ENCODE assay signal across 26 cellular contexts in the genomic region with DNA sequence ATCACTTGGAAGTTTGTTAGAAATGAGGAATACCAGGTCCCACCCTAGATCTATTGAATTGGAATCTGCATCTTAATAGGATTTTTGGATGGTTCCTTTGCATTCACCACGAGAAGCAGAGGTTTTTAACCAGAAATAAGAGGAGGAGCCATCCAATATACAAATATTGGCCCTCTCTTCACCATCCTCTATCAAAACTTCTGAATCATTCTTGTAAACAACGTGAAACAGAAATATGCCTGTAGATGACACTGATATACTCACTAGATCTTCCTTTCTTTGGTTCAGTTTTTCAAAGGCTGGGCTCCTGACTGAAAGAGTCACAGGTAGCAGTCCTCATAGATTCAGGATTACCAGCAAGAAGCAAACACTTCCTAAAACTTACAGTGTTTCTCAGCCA. TPM values are rescaled to one million over a fixed set of nuclear protein-coding genes. Genes with fewer than 3 reads are reported as not detected.
"Had no signal": no experiment of that assay in that cellular context is flagged by ENCODE, and none has a peak within 500 bp of the region (broad histone marks: within the 10 kb centered on the region; RNA-seq: fewer than 3 reads in every experiment).

No MANE protein-coding gene starts in this region.

- H3K9me3 ChIP-seq: suprapubic skin, testis, thyroid gland, tibial artery, upper lobe of right lung, uterus, vagina had no signal

- H3K27ac ChIP-seq: stomach, suprapubic skin, testis, thoracic aorta, thyroid gland, tibial artery, tibial nerve, transverse colon, upper lobe of left lung, upper lobe of right lung, uterus, vagina had no signal

- DNase-seq: stimulated activated CD4-positive, alpha-beta T cell treated with anti-CD3 and anti-CD28 coated beads, Interleukin-2, amount 100 ng/mL, for 48 hours; stimulated activated CD4-positive, alpha-beta T cell treated with anti-CD3 and anti-CD28 coated beads, Interleukin-4, amount 100 ng/mL, for 1 hour; stimulated activated CD4-positive, alpha-beta T cell treated with anti-CD3 and anti-CD28 coated beads, Interleukin-4, amount 100 ng/mL, for 24 hours; stimulated activated CD4-positive, alpha-beta T cell treated with anti-CD3 and anti-CD28 coated beads, Interleukin-4, amount 100 ng/mL, for 4 hours; stimulated activated CD8-positive, alpha-beta memory T cell treated with anti-CD3 and anti-CD28 coated beads, Interleukin-4, amount 100 ng/mL, for 48 hours; stimulated activated naive B cell treated with anti-CD40 and anti-IgM and Interleukin-4, amounts not matched to agents 10 μg/mL and 1 μg/mL and 100 μg/mL, for 72 hours; stimulated activated naive CD4-positive, alpha-beta T cell; stimulated activated naive CD4-positive, alpha-beta T cell treated with Interleukin-2 at 50 U/mL for 16 hours; stimulated activated naive CD8-positive, alpha-beta T cell treated with anti-CD3 and anti-CD28 coated beads, Interleukin-15, amount 100 ng/mL, for 72 hours; stimulated activated naive CD8-positive, alpha-beta T cell treated with anti-CD3 and anti-CD28 coated beads, Interleukin-15, Interleukin-2, amounts not matched to agents 100 U/mL and 50 U/mL, for 24 hours; stomach; substantia nigra; testis; thyroid gland; tibial artery; transverse colon; trophoblast cell; upper lobe of left lung; upper lobe of right lung; uterus had no signal

- ATAC-seq: stimulated activated effector memory CD8-positive, alpha-beta T cell treated with anti-CD3 and anti-CD28 coated beads, Interleukin-12 subunit alpha, Interleukin-12 subunit beta, amount 100 ng/mL, for 72 hours; stimulated activated memory B cell treated with anti-CD40 and anti-IgM and Interleukin-4, amounts not matched to agents 10 μg/mL and 1 μg/mL and 100 μg/mL, for 72 hours; stimulated activated naive B cell treated with anti-CD40 and anti-IgM and Interleukin-4, amounts not matched to agents 10 μg/mL and 1 μg/mL and 100 μg/mL, for 72 hours; stimulated activated naive CD8-positive, alpha-beta T cell treated with anti-CD3 and anti-CD28 coated beads, Interleukin-15, amount 100 ng/mL, for 72 hours; stimulated activated naive CD8-positive, alpha-beta T cell treated with anti-CD3 and anti-CD28 coated beads, Interleukin-15, Interleukin-2, amounts not matched to agents 100 U/mL and 50 U/mL, for 24 hours; upper lobe of right lung had no signal

- H3K4me3 ChIP-seq: stomach, suprapubic skin, testis, thoracic aorta, thyroid gland, tibial artery, tibial nerve, transverse colon, upper lobe of left lung, upper lobe of right lung, uterus, vagina had no signal

- H3K4me1 ChIP-seq: stomach, suprapubic skin, testis, thyroid gland, tibial artery, tibial nerve, transverse colon, upper lobe of left lung, upper lobe of right lung, uterus, vagina had no signal

- H3K36me3 ChIP-seq: stomach, suprapubic skin, thoracic aorta, thyroid gland, tibial artery, tibial nerve, transverse colon, upper lobe of left lung, upper lobe of right lung, uterus, vagina had no signal

- H3K27me3 ChIP-seq: stomach, suprapubic skin, testis, thyroid gland, tibial artery, tibial nerve, upper lobe of left lung, upper lobe of right lung, uterus, vagina had no signal

RNA-seq across cellular contexts. Expression of a gene that starts 39.5 kb away (rescaled TPM):
- total RNA-seq: transverse colon had no signal
